In the genomic region with DNA sequence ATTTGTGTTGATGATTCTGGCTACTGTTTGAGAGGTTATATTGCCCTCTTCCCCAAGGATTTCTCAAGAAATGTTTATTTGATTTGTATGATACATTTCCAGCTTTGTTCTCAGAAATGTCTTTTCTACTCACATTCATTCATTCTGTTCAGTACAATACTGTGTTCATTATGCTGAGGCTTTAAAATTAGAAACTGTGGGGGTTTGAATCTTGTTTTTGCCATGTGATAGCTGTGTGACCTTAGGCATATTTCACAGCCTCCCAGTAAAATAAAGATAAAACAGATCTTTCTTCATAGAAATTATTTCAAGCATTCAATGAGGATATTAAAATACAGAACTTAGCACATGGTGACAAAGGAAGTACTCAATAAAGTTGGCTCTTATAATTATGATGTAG, we compare ENCODE assay signal across 34 cellular contexts.
"Had no signal": no experiment of that assay in that cellular context is flagged by ENCODE, and none has a peak within 500 bp of the region (broad histone marks: within the 10 kb centered on the region; RNA-seq: fewer than 3 reads in every experiment).

No MANE protein-coding gene starts in this region.

- H3K27ac Mint-ChIP-seq: activated B cell treated with CpG ODN at 0.5 μM for 24 hours; activated CD4-positive, alpha-beta memory T cell treated with anti-CD3 and anti-CD28 coated beads for 36 hours; activated CD4-positive, alpha-beta T cell treated with anti-CD3 and anti-CD28 coated beads, Interleukin-2, amount 10 ng/mL, durations not matched to agents 24 days and 14 days; activated CD8-positive, alpha-beta T cell treated with anti-CD3 and anti-CD28 coated beads for 36 hours; activated naive CD4-positive, alpha-beta T cell treated with anti-CD3 and anti-CD28 coated beads, Interleukin-2, amount 10 ng/mL, durations not matched to agents 7 days and 5 days; activated naive CD4-positive, alpha-beta T cell treated with anti-CD3 and anti-CD28 coated beads, Interleukin-2, amount 50 U/mL, for 24 hours; activated naive CD8-positive, alpha-beta T cell; activated naive CD8-positive, alpha-beta T cell treated with anti-CD3 and anti-CD28 coated beads, Interleukin-2, amount 10 ng/mL, durations not matched to agents 7 days and 5 days; activated naive CD8-positive, alpha-beta T cell treated with anti-CD3 and anti-CD28 coated beads, Interleukin-2, amount 50 U/mL, for 24 hours; activated T-helper 2 cell treated with anti-CD3 and anti-CD28 coated beads, Interferon-gamma antibody, Interleukin-2, Interleukin-4, amounts not matched to agents 10 μg/mL and 5 μg/mL and 100 μg/mL, durations not matched to agents 14 hours and 24 hours and 36 hours; brain; T-helper 1 cell treated with Interleukin-12 subunit alpha and Interleukin-12 subunit beta and Interleukin-4 antibody, amounts not matched to agents 30 μg/mL and 1 μg/mL, for 36 hours; T-helper 2 cell treated with Interferon-gamma antibody and Interleukin-4, amounts not matched to agents 5 μg/mL and 100 μg/mL, for 36 hours had no signal

- H3K9me3 Mint-ChIP-seq: activated B cell treated with CpG ODN at 0.5 μM for 24 hours; activated CD4-positive, alpha-beta T cell treated with anti-CD3 and anti-CD28 coated beads, Interleukin-2, amount 10 ng/mL, durations not matched to agents 24 days and 14 days; activated CD8-positive, alpha-beta T cell treated with anti-CD3 and anti-CD28 coated beads for 36 hours; activated naive CD4-positive, alpha-beta T cell treated with anti-CD3 and anti-CD28 coated beads, Interleukin-2, amount 10 ng/mL, durations not matched to agents 7 days and 5 days; activated naive CD4-positive, alpha-beta T cell treated with anti-CD3 and anti-CD28 coated beads, Interleukin-2, amount 50 U/mL, for 24 hours; activated naive CD8-positive, alpha-beta T cell treated with anti-CD3 and anti-CD28 coated beads, Interleukin-2, amount 10 ng/mL, durations not matched to agents 7 days and 5 days; activated naive CD8-positive, alpha-beta T cell treated with anti-CD3 and anti-CD28 coated beads, Interleukin-2, amount 50 U/mL, for 24 hours; activated T-cell treated with anti-CD3 and anti-CD28 coated beads, Interleukin-2, amount 50 U/mL, for 4 hours; activated T-helper 2 cell treated with anti-CD3 and anti-CD28 coated beads, Interferon-gamma antibody, Interleukin-2, Interleukin-4, amounts not matched to agents 10 μg/mL and 5 μg/mL and 100 μg/mL, durations not matched to agents 14 hours and 24 hours and 36 hours; central memory CD8-positive, alpha-beta T cell; T-helper 1 cell treated with Interleukin-12 subunit alpha and Interleukin-12 subunit beta and Interleukin-4 antibody, amounts not matched to agents 30 μg/mL and 1 μg/mL, for 36 hours; T-helper 2 cell treated with Interferon-gamma antibody and Interleukin-4, amounts not matched to agents 5 μg/mL and 100 μg/mL, for 36 hours had no signal

- DNase-seq: activated B cell treated with CpG ODN at 0.5 μM for 24 hours; activated CD4-positive, alpha-beta memory T cell treated with anti-CD3 and anti-CD28 coated beads for 36 hours; activated CD4-positive, alpha-beta T cell treated with anti-CD3 and anti-CD28 coated beads for 4 hours; activated CD4-positive, alpha-beta T cell treated with anti-CD3 and anti-CD28 coated beads, Interleukin-2, amount 10 ng/mL, durations not matched to agents 24 days and 14 days; activated CD4-positive, alpha-beta T cell treated with anti-CD3 and anti-CD28 coated beads, Interleukin-2, amount 50 U/mL, for 1 hour; activated CD4-positive, alpha-beta T cell treated with anti-CD3 and anti-CD28 coated beads, Interleukin-2, amount 50 U/mL, for 4 hours; activated CD4-positive, CD25-positive, alpha-beta regulatory T cell treated with anti-CD3 and anti-CD28 coated beads, Interleukin-2, amount 50 U/mL, for 72 hours; activated CD8-positive, alpha-beta memory T cell treated with anti-CD3 and anti-CD28 coated beads, Interleukin-2, amount 50 U/mL, for 4 hours; activated CD8-positive, alpha-beta T cell treated with anti-CD3 and anti-CD28 coated beads for 36 hours; activated effector memory CD4-positive, alpha-beta T cell treated with Interleukin-2 at 50 U/mL for 16 hours; activated gamma-delta T cell; activated naive CD4-positive, alpha-beta T cell treated with anti-CD3 and anti-CD28 coated beads, Interleukin-2, amount 10 ng/mL, durations not matched to agents 7 days and 5 days; activated naive CD4-positive, alpha-beta T cell treated with Interleukin-2 at 50 U/mL for 16 hours; activated naive CD8-positive, alpha-beta T cell treated with anti-CD3 and anti-CD28 coated beads, Interleukin-2, amount 10 ng/mL, durations not matched to agents 7 days and 5 days; activated naive CD8-positive, alpha-beta T cell treated with anti-CD3 and anti-CD28 coated beads, Interleukin-2, amount 50 U/mL, for 24 hours; activated T-cell treated with anti-CD3 and anti-CD28 coated beads for 4 hours; activated T-cell treated with anti-CD3 and anti-CD28 coated beads, Interleukin-2, amount 50 U/mL, for 1 hour; activated T-cell treated with anti-CD3 and anti-CD28 coated beads, Interleukin-2, amount 50 U/mL, for 4 hours; amygdala; anterior cingulate cortex; caudate nucleus; cerebellar nuclear complex; T-helper 2 cell; T-helper 9 cell had no signal

- H3K36me3 ChIP-seq: ascending aorta, cardiac muscle cell had no signal

- H3K27me3 Mint-ChIP-seq: activated B cell treated with CpG ODN at 0.5 μM for 24 hours; activated CD4-positive, alpha-beta memory T cell treated with anti-CD3 and anti-CD28 coated beads for 36 hours; activated CD4-positive, alpha-beta T cell treated with anti-CD3 and anti-CD28 coated beads, Interleukin-2, amount 10 ng/mL, durations not matched to agents 24 days and 14 days; activated CD8-positive, alpha-beta T cell treated with anti-CD3 and anti-CD28 coated beads for 36 hours; activated naive CD4-positive, alpha-beta T cell treated with anti-CD3 and anti-CD28 coated beads, Interleukin-2, amount 10 ng/mL, durations not matched to agents 7 days and 5 days; activated naive CD4-positive, alpha-beta T cell treated with anti-CD3 and anti-CD28 coated beads, Interleukin-2, amount 50 U/mL, for 24 hours; activated naive CD8-positive, alpha-beta T cell; activated naive CD8-positive, alpha-beta T cell treated with anti-CD3 and anti-CD28 coated beads, Interleukin-2, amount 10 ng/mL, durations not matched to agents 7 days and 5 days; activated naive CD8-positive, alpha-beta T cell treated with anti-CD3 and anti-CD28 coated beads, Interleukin-2, amount 50 U/mL, for 24 hours; brain; central memory CD8-positive, alpha-beta T cell had no signal

- H3K4me3 ChIP-seq: ascending aorta, cardiac muscle cell had no signal

- H3K4me1 ChIP-seq: ascending aorta had no signal

- H3K9me3 ChIP-seq: ascending aorta had no signal

- H3K27me3 ChIP-seq: ascending aorta, cardiac muscle cell had no signal

- ATAC-seq: activated CD8-positive, alpha-beta T cell treated with anti-CD3 and anti-CD28 coated beads for 36 hours; activated naive CD8-positive, alpha-beta T cell treated with anti-CD3 and anti-CD28 coated beads, Interleukin-2, amount 50 U/mL, for 24 hours; activated T-cell treated with anti-CD3 and anti-CD28 coated beads, Interleukin-2, amount 50 U/mL, for 4 hours had no signal

- H3K27ac ChIP-seq: ascending aorta, cardiac muscle cell, VCaP had no signal

- H3K4me1 Mint-ChIP-seq: activated B cell treated with CpG ODN at 0.5 μM for 24 hours; activated CD4-positive, alpha-beta T cell treated with anti-CD3 and anti-CD28 coated beads, Interleukin-2, amount 10 ng/mL, durations not matched to agents 24 days and 14 days; activated naive CD4-positive, alpha-beta T cell treated with anti-CD3 and anti-CD28 coated beads, Interleukin-2, amount 10 ng/mL, durations not matched to agents 7 days and 5 days; activated naive CD4-positive, alpha-beta T cell treated with anti-CD3 and anti-CD28 coated beads, Interleukin-2, amount 50 U/mL, for 24 hours; activated naive CD8-positive, alpha-beta T cell treated with anti-CD3 and anti-CD28 coated beads, Interleukin-2, amount 10 ng/mL, durations not matched to agents 7 days and 5 days; activated naive CD8-positive, alpha-beta T cell treated with anti-CD3 and anti-CD28 coated beads, Interleukin-2, amount 50 U/mL, for 24 hours; central memory CD8-positive, alpha-beta T cell had no signal

- H3K36me3 Mint-ChIP-seq: activated CD4-positive, alpha-beta memory T cell treated with anti-CD3 and anti-CD28 coated beads for 36 hours; activated naive CD4-positive, alpha-beta T cell treated with anti-CD3 and anti-CD28 coated beads, Interleukin-2, amount 10 ng/mL, durations not matched to agents 7 days and 5 days; activated naive CD4-positive, alpha-beta T cell treated with anti-CD3 and anti-CD28 coated beads, Interleukin-2, amount 50 U/mL, for 24 hours; activated naive CD8-positive, alpha-beta T cell; activated naive CD8-positive, alpha-beta T cell treated with anti-CD3 and anti-CD28 coated beads, Interleukin-2, amount 10 ng/mL, durations not matched to agents 7 days and 5 days; brain had no signal

- H3K4me3 Mint-ChIP-seq: activated B cell treated with CpG ODN at 0.5 μM for 24 hours; activated CD4-positive, alpha-beta memory T cell treated with anti-CD3 and anti-CD28 coated beads for 36 hours; activated CD4-positive, alpha-beta T cell treated with anti-CD3 and anti-CD28 coated beads, Interleukin-2, amount 10 ng/mL, durations not matched to agents 24 days and 14 days; activated CD8-positive, alpha-beta T cell treated with anti-CD3 and anti-CD28 coated beads for 36 hours; activated naive CD4-positive, alpha-beta T cell treated with anti-CD3 and anti-CD28 coated beads, Interleukin-2, amount 10 ng/mL, durations not matched to agents 7 days and 5 days; activated naive CD4-positive, alpha-beta T cell treated with anti-CD3 and anti-CD28 coated beads, Interleukin-2, amount 50 U/mL, for 24 hours; activated naive CD8-positive, alpha-beta T cell; activated naive CD8-positive, alpha-beta T cell treated with anti-CD3 and anti-CD28 coated beads, Interleukin-2, amount 10 ng/mL, durations not matched to agents 7 days and 5 days; activated naive CD8-positive, alpha-beta T cell treated with anti-CD3 and anti-CD28 coated beads, Interleukin-2, amount 50 U/mL, for 24 hours; activated T-cell treated with anti-CD3 and anti-CD28 coated beads, Interleukin-2, amount 50 U/mL, for 4 hours; brain; central memory CD8-positive, alpha-beta T cell; T-helper 1 cell treated with Interleukin-12 subunit alpha and Interleukin-12 subunit beta and Interleukin-4 antibody, amounts not matched to agents 30 μg/mL and 1 μg/mL, for 36 hours; T-helper 2 cell treated with Interferon-gamma antibody and Interleukin-4, amounts not matched to agents 5 μg/mL and 100 μg/mL, for 36 hours had no signal
